Comparison of ENCODE assay signal across 8 cellular contexts in genomic region chr2:86808315-86809161, GRCh38. TPM values are rescaled to one million over a fixed set of nuclear protein-coding genes. Genes with fewer than 3 reads are reported as not detected.
A peak's percentile ranks its signal among the peaks of the same experiment; 100 is the strongest.
DNase-seq lines count a peak whose midpoint lies in the region; ATAC-seq, FAIRE-seq and TF ChIP-seq lines count a peak whose summit lies in the region.

No MANE protein-coding gene starts in this region.

- H3K36me3 ChIP-seq in HUES48 (ENCODE audit: control insufficient read depth, insufficient read depth, low read length), result no peaks in the 10 kb centered on the region
- H3K36me3 ChIP-seq in endothelial cell of umbilical vein (ENCODE audit: control insufficient read depth in 2 of 2, extremely low read depth in 1 of 2, insufficient read depth in 2 of 2, low read length in 2 of 2), result no peaks in the 10 kb centered on the region

- peak overlapping the region; percentile 54 for H3K4me2 ChIP-seq in endothelial cell of umbilical vein (ENCODE audit: insufficient read depth, low read length)

- H2AFZ ChIP-seq in endothelial cell of umbilical vein (ENCODE audit: low read depth, low read length), result peak overlapping the region; percentile 53

- CTCF ChIA-PET in endothelial cell of umbilical vein (lab: Charles Lee), result interaction anchor here (0.6 to 1.0 kb wide), 2 partner anchors 14 to 1841 kb away, joined by 3 read pairs; no protein-coding TSS in a partner anchor

- TF ChIP-seq CTCF in endothelial cell of umbilical vein (IDR thresholded peaks at IDR 0.05; ENCODE audit: extremely low read depth in 1 of 2, insufficient read depth in 1 of 2, low read depth in 1 of 2, low read length in 2 of 2) (peak; percentile 89 to 92), mesothelial cell of epicardium (IDR thresholded peaks at IDR 0.05; ENCODE audit: unreplicated experiment) (peak; percentile 92)

- H3K9ac ChIP-seq in HUES48 (ENCODE audit: low read depth, low read length) (no peak overlapping the region), endothelial cell of umbilical vein (replicated peaks; ENCODE audit: extremely low read depth, insufficient read depth, low read length) (no peak overlapping the region)

- POLR2A ChIA-PET in endothelial cell of umbilical vein (lab: Charles Lee), result no interaction called here

- H3K27me3 Mint-ChIP-seq in mesothelial cell of epicardium (ENCODE audit: low read depth), result peaks cover 19% of the 10 kb centered on the region

- peak; percentile 97 for ATAC-seq in GM21390 (IDR thresholded peaks at IDR 0.05; ENCODE audit: unreplicated experiment)

- peak overlapping the region; percentile 94 for H3K27ac Mint-ChIP-seq in mesothelial cell of epicardium

- H3K9me3 Mint-ChIP-seq in mesothelial cell of epicardium, result peaks cover 12% of the 10 kb centered on the region

- H4K20me1 ChIP-seq in endothelial cell of umbilical vein (replicated peaks; ENCODE audit: control insufficient read depth, extremely low read depth, insufficient read depth, low read length), result no peaks in the 10 kb centered on the region

- peak overlapping the region; percentile 94 for H3K4me3 Mint-ChIP-seq in mesothelial cell of epicardium

- no peaks in the 10 kb centered on the region for H3K79me2 ChIP-seq in endothelial cell of umbilical vein (ENCODE audit: control insufficient read depth, insufficient read depth, low read length)

- no peaks in the 10 kb centered on the region for H3K9me1 ChIP-seq in endothelial cell of umbilical vein (replicated peaks; ENCODE audit: control insufficient read depth, extremely low read depth, insufficient read depth, low read length)

- H3K36me3 Mint-ChIP-seq in mesothelial cell of epicardium, result peaks cover 3% of the 10 kb centered on the region

- DNase-seq in COLO668 (lab: John Stamatoyannopoulos, UW; ENCODE audit: unreplicated experiment) (peak; percentile 86), NOMO-1 treated with DMSO at 0.1 percent for 48 hours (lab: John Stamatoyannopoulos, UW; ENCODE audit: unreplicated experiment) (peak; percentile 86), endothelial cell of umbilical vein (ENCODE audit: low read depth, low spot score) (peak; percentile 79), mesothelial cell of epicardium (ENCODE audit: low spot score in 2 of 2, unreplicated experiment in 2 of 2) (peak; percentile 74 to 96)
- peak; percentile 93 for DNase-seq in activated CD8-positive, alpha-beta memory T cell treated with anti-CD3 and anti-CD28 coated beads, Interleukin-2, amount 50 U/mL, for 24 hours (ENCODE audit: extremely low read depth)
- DNase-seq in stimulated activated CD8-positive, alpha-beta memory T cell treated with anti-CD3 and anti-CD28 coated beads, Interleukin-15, amount 100 ng/mL, for 24 hours (ENCODE audit: low read depth), result peak; percentile 91

- H3K4me1 Mint-ChIP-seq in mesothelial cell of epicardium, result peaks cover 8% of the 10 kb centered on the region

- intact Hi-C loops in endothelial cell of umbilical vein (cut with micrococcal nuclease), result no loop called here

- H3K4me3 ChIP-seq in HUES48 (ENCODE audit: low read depth, low read length) (peak overlapping the region; percentile 63), endothelial cell of umbilical vein (replicated peaks in 1 of 3; ENCODE audit: insufficient read depth in 1 of 3, low read depth in 1 of 3, low read length in 3 of 3) (peak overlapping the region in 1 of 3 experiments; percentile 44)

- TF ChIP-seq POLR2A in endothelial cell of umbilical vein (IDR thresholded peaks at IDR 0.05; ENCODE audit: low read depth, low read length), result no peak

- H3K9me3 ChIP-seq in HUES48 (ENCODE audit: control insufficient read depth, insufficient read depth, low read length) (no peaks in the 10 kb centered on the region), endothelial cell of umbilical vein (replicated peaks; ENCODE audit: control insufficient read depth, insufficient read depth, low read length) (no peaks in the 10 kb centered on the region)

- dilution Hi-C loops in endothelial cell of umbilical vein (cut with MboI; ENCODE audit: extremely low pct_ligation_motif_present, low sequenced_read_pairs), result no loop called here

- H3K4me1 ChIP-seq in HUES48 (ENCODE audit: control insufficient read depth, insufficient read depth, low read length), result no peaks in the 10 kb centered on the region
- H3K4me1 ChIP-seq in endothelial cell of umbilical vein (ENCODE audit: control insufficient read depth, extremely low read depth, insufficient read depth, low read length), result no peaks in the 10 kb centered on the region

- H3K27ac ChIP-seq in HUES48 (ENCODE audit: low read depth, low read length) (no peak overlapping the region), endothelial cell of umbilical vein (ENCODE audit: insufficient read depth, low read depth, low read length) (no peak overlapping the region)

- FAIRE-seq in endothelial cell of umbilical vein (lab: Jason Lieb, UNC), result peak; percentile 92

- BruUV-seq in endothelial cell of umbilical vein (replicated peaks; lab: Mats Ljungman, UMichigan), result no TSS peak

- H3K27me3 ChIP-seq in HUES48 (ENCODE audit: control insufficient read depth, insufficient read depth, low read length) (peaks cover 26% of the 10 kb centered on the region), endothelial cell of umbilical vein (ENCODE audit: control insufficient read depth in 2 of 2, insufficient read depth in 2 of 2, low read length in 2 of 2) (peaks cover 18 to 29% of the 10 kb centered on the region in 2 experiments)

TF ChIP-seq in endothelial cell of umbilical vein, 7 proteins besides CTCF, POLR2A, EP300 and RAD21:
- no peak for TF ChIP-seq FOS (IDR thresholded peaks at IDR 0.05; ENCODE audit: borderline replicate concordance, insufficient read depth, low read length)
- TF ChIP-seq MAX (IDR thresholded peaks at IDR 0.05; ENCODE audit: insufficient read depth, insufficient read length), result no peak
- no peak for TF ChIP-seq JUN (IDR thresholded peaks at IDR 0.05; ENCODE audit: borderline replicate concordance, insufficient read depth, insufficient read length, low read depth)
- peak; percentile 39 for TF ChIP-seq EZH2 (IDR thresholded peaks at IDR 0.05; ENCODE audit: borderline replicate concordance, low read depth, low read length, severe bottlenecking)
- no peak for TF ChIP-seq MYC (IDR thresholded peaks at IDR 0.05; ENCODE audit: low read depth, low read length)
- TF ChIP-seq POLR2AphosphoS5 (IDR thresholded peaks at IDR 0.05; ENCODE audit: insufficient read depth, low read depth, low read length), result no peak
- peak; percentile 46 for TF ChIP-seq GATA2 (IDR thresholded peaks at IDR 0.05; ENCODE audit: insufficient read depth, insufficient read length, low read depth, low read length)

RNA-seq across cellular contexts. Expression of gene CD8A, which starts 17.8 kb away (rescaled TPM):
- not detected in 2 replicates for total RNA-seq in endothelial cell of umbilical vein
- polyA plus RNA-seq in endothelial cell of umbilical vein, result not detected in 2 replicates
- not detected in 2 replicates for polyA plus RNA-seq in endothelial cell of umbilical vein (2011; cell fraction: cytosol; rRNA removed)
- not detected in 2 replicates for polyA plus RNA-seq in endothelial cell of umbilical vein (2011; cell fraction: nucleus; rRNA removed)
- polyA plus RNA-seq in endothelial cell of umbilical vein (2012), result not detected in 2 replicates
- not detected in 2 replicates for polyA minus RNA-seq in endothelial cell of umbilical vein
- polyA minus RNA-seq in endothelial cell of umbilical vein (2011; cell fraction: cytosol; rRNA and poly(A)+ RNA removed), result not detected
- not detected in 2 replicates for polyA minus RNA-seq in endothelial cell of umbilical vein (2011; cell fraction: nucleus; rRNA and poly(A)+ RNA removed)
- 0.31 to 0.38 TPM (median 0.36 TPM) in 3 replicates for total RNA-seq in mesothelial cell of epicardium

RNA-seq across cellular contexts. Expression of gene CD8B, which starts 53.1 kb away (rescaled TPM):
- not detected in 2 replicates for total RNA-seq in endothelial cell of umbilical vein
- polyA plus RNA-seq in endothelial cell of umbilical vein, result not detected in 2 replicates
- polyA plus RNA-seq in endothelial cell of umbilical vein (2011; cell fraction: cytosol; rRNA removed), result not detected in 2 replicates
- polyA plus RNA-seq in endothelial cell of umbilical vein (2011; cell fraction: nucleus; rRNA removed), result not detected in 2 replicates
- not detected in 2 replicates for polyA plus RNA-seq in endothelial cell of umbilical vein (2012)
- polyA minus RNA-seq in endothelial cell of umbilical vein, result not detected in 2 replicates
- polyA minus RNA-seq in endothelial cell of umbilical vein (2011; cell fraction: cytosol; rRNA and poly(A)+ RNA removed), result not detected
- polyA minus RNA-seq in endothelial cell of umbilical vein (2011; cell fraction: nucleus; rRNA and poly(A)+ RNA removed), result not detected in 2 replicates
- 0.24 TPM in 1 of 3 replicates, not detected in the others for total RNA-seq in mesothelial cell of epicardium
